Comparison of ENCODE assay signal across 8 cellular contexts in genomic region chr22:50244420-50245213, GRCh38. TPM values are rescaled to one million over a fixed set of nuclear protein-coding genes. Genes with fewer than 3 reads are reported as not detected.
A peak's percentile ranks its signal among the peaks of the same experiment; 100 is the strongest.
DNase-seq lines count a peak whose midpoint lies in the region; ATAC-seq and TF ChIP-seq lines count a peak whose summit lies in the region.

TUBGCP6 (minus strand) TSS chr22:50245023; CDS start chr22:50244459, 564 bp downstream.

- peaks cover 26% of the 10 kb centered on the region for H3K36me3 ChIP-seq in left ventricle myocardium inferior
- H3K36me3 ChIP-seq in psoas muscle (ENCODE audit: insufficient read depth in 1 of 2, low read depth in 1 of 2) = peaks cover 0 to 44% of the 10 kb centered on the region in 2 donors
- no peaks in the 10 kb centered on the region for H3K36me3 ChIP-seq in urinary bladder (ENCODE audit: insufficient read depth)

- peaks cover 22% of the 10 kb centered on the region for H3K4me1 Mint-ChIP-seq in T-helper 1 cell treated with Interleukin-12 subunit alpha and Interleukin-12 subunit beta and Interleukin-4 antibody, amounts not matched to agents 30 μg/mL and 1 μg/mL, for 36 hours (ENCODE audit: low read depth)

- intact Hi-C loops in left ventricle myocardium inferior (cut with micrococcal nuclease) (no loop called here), psoas muscle (cut with DNase I) (loop anchor here in 1 of 2 donors (5.0 kb wide), 1 partner anchor 37 kb away; no protein-coding TSS in a partner anchor)

- H3K4me3 Mint-ChIP-seq in T-helper 1 cell treated with Interleukin-12 subunit alpha and Interleukin-12 subunit beta and Interleukin-4 antibody, amounts not matched to agents 30 μg/mL and 1 μg/mL, for 36 hours = peak within 1 kb of the TSS; percentile 100

- H3K4me1 ChIP-seq in left ventricle myocardium inferior (peaks cover 70% of the 10 kb centered on the region), psoas muscle (peaks cover 45% of the 10 kb centered on the region), urinary bladder (ENCODE audit: insufficient read depth) (peaks cover 4% of the 10 kb centered on the region)

- H3K27me3 ChIP-seq in left ventricle myocardium inferior (ENCODE audit: low read depth) (no peaks in the 10 kb centered on the region), psoas muscle (ENCODE audit: insufficient read depth in 3 of 3, low read length in 2 of 3) (no peaks in the 10 kb centered on the region)

- no peaks in the 10 kb centered on the region for H3K27me3 Mint-ChIP-seq in T-helper 1 cell treated with Interleukin-12 subunit alpha and Interleukin-12 subunit beta and Interleukin-4 antibody, amounts not matched to agents 30 μg/mL and 1 μg/mL, for 36 hours (ENCODE audit: low read depth)

- TF ChIP-seq CTCF in GM12864 (IDR thresholded peaks at IDR 0.05; ENCODE audit: low read depth, low read length, missing control alignments) (peak; percentile 37), left ventricle myocardium inferior (IDR thresholded peaks at IDR 0.05; ENCODE audit: borderline replicate concordance) (peak; percentile 47), psoas muscle (IDR thresholded peaks at IDR 0.05) (peak; percentile 27)

- H3K27ac Mint-ChIP-seq in T-helper 1 cell treated with Interleukin-12 subunit alpha and Interleukin-12 subunit beta and Interleukin-4 antibody, amounts not matched to agents 30 μg/mL and 1 μg/mL, for 36 hours = peak within 1 kb of the TSS; percentile 100

- H3K4me3 ChIP-seq in GM12864 (ENCODE audit: low read depth, low read length) (peak within 1 kb of the TSS; percentile 93), left ventricle myocardium inferior (peak within 1 kb of the TSS; percentile 96), psoas muscle (peak within 1 kb of the TSS; percentile 98), urinary bladder (ENCODE audit: low read depth, low read length) (peak within 1 kb of the TSS; percentile 82)

- DNase-seq in GM12864 (ENCODE audit: low read depth) = peak; percentile 67
- DNase-seq in NCI-H1436 (lab: John Stamatoyannopoulos, UW) = peak; percentile 83
- DNase-seq in amniotic stem cell (lab: John Stamatoyannopoulos, UW) = peak; percentile 81
- peak; percentile 97 for DNase-seq in left ventricle myocardium inferior
- DNase-seq in psoas muscle = peak; percentile 98

- H3K27ac ChIP-seq in left ventricle myocardium inferior (replicated peaks) (peak within 1 kb of the TSS; percentile 95), psoas muscle (peak within 1 kb of the TSS; percentile 95), urinary bladder (ENCODE audit: low read depth) (peak within 1 kb of the TSS; percentile 95)

- no peaks in the 10 kb centered on the region for H3K9me3 Mint-ChIP-seq in T-helper 1 cell treated with Interleukin-12 subunit alpha and Interleukin-12 subunit beta and Interleukin-4 antibody, amounts not matched to agents 30 μg/mL and 1 μg/mL, for 36 hours

- peak; percentile 74 for ATAC-seq in HG02678 (IDR thresholded peaks at IDR 0.05; ENCODE audit: unreplicated experiment)
- ATAC-seq in psoas muscle = peak; percentile 89 to 91 (median 90)

- no peaks in the 10 kb centered on the region for H3K9me3 ChIP-seq in left ventricle myocardium inferior (replicated peaks)
- no peaks in the 10 kb centered on the region for H3K9me3 ChIP-seq in psoas muscle

- WGBS in psoas muscle, 3 donors = 0 to 1% (median 0%) methylated on average over 75 to 76 of the region's 76 CpGs
- WGBS in urinary bladder = under 1% methylated on average over 76 of the region's 76 CpGs

- peaks cover 18% of the 10 kb centered on the region for H3K36me3 Mint-ChIP-seq in T-helper 1 cell treated with Interleukin-12 subunit alpha and Interleukin-12 subunit beta and Interleukin-4 antibody, amounts not matched to agents 30 μg/mL and 1 μg/mL, for 36 hours (ENCODE audit: low read depth)

RNA-seq across cellular contexts. Expression of gene TUBGCP6, which starts in this region (rescaled TPM):
- 18.3 TPM for total RNA-seq in left ventricle myocardium inferior
- total RNA-seq in psoas muscle = 10 to 100 TPM; 18.0 to 21.8 (median 19.0) TPM
- polyA plus RNA-seq in psoas muscle = 10 to 100 TPM in 2 of 3 donors, 1 to 10 TPM in 1; 9.5 to 11.2 (median 10.6) TPM
- total RNA-seq in urinary bladder = 23.1 TPM
- polyA plus RNA-seq in urinary bladder = 31.5 TPM

Comparison
In these comparisons a context has a peak if more than half of its experiments do, and no peak if none do; other contexts are left out.
1. Peak in every context shown above with its lines: DNase-seq, ATAC-seq, H3K4me3 ChIP-seq and H3K27ac ChIP-seq.